ENCODE assay signal across 21 cellular contexts in genomic region chr6:31722173-31722572, GRCh38. TPM values are rescaled to one million over a fixed set of nuclear protein-coding genes. Genes with fewer than 3 reads are reported as not detected.
"Had no signal": no experiment of that assay in that cellular context is flagged by ENCODE, and none has a peak within 500 bp of the region (broad histone marks: within the 10 kb centered on the region; RNA-seq: fewer than 3 reads in every experiment).

No MANE protein-coding gene starts in this region.

- H3K4me2 ChIP-seq: hepatocyte had no signal

- H3K4me3 Mint-ChIP-seq: mesothelial cell of epicardium; natural killer cell treated with Interleukin-12 subunit alpha and Interleukin-12 subunit beta and Interleukin-15 and Interleukin-18, amount 100 ng/mL, for 72 hours had no signal

- H3K4me1 ChIP-seq: psoas muscle, right lobe of liver, uterus had no signal

- H3K27ac ChIP-seq: colonic mucosa, hepatocyte, neutrophil, psoas muscle, right lobe of liver, tibial artery, upper lobe of left lung, uterus had no signal

- H3K36me3 ChIP-seq: colonic mucosa, uterus had no signal

- H3K9me3 Mint-ChIP-seq: mesothelial cell of epicardium; natural killer cell treated with Interleukin-12 subunit alpha and Interleukin-12 subunit beta and Interleukin-15 and Interleukin-18, amount 100 ng/mL, for 72 hours had no signal

- ATAC-seq: natural killer cell treated with Interleukin-12 subunit alpha and Interleukin-12 subunit beta and Interleukin-15 and Interleukin-18, amount 100 ng/mL, for 72 hours; psoas muscle; right lobe of liver had no signal

- H3K4me3 ChIP-seq: colonic mucosa, hepatocyte, psoas muscle, right lobe of liver, tibial artery, upper lobe of left lung, uterus had no signal

- H2AFZ ChIP-seq: hepatocyte had no signal

- H3K9me3 ChIP-seq: colonic mucosa, neutrophil, psoas muscle, right lobe of liver, tibial artery, upper lobe of left lung, uterus had no signal

- H3K27me3 Mint-ChIP-seq: natural killer cell treated with Interleukin-12 subunit alpha and Interleukin-12 subunit beta and Interleukin-15 and Interleukin-18, amount 100 ng/mL, for 72 hours had no signal

- DNase-seq: colonic mucosa; dermis blood vessel endothelial cell; foreskin melanocyte; head of caudate nucleus; psoas muscle; retina; right lobe of liver; stimulated activated naive CD4-positive, alpha-beta T cell; tibial artery; upper lobe of left lung; uterus had no signal

- H3K27me3 ChIP-seq: colonic mucosa, hepatocyte, right lobe of liver, tibial artery, upper lobe of left lung, uterus had no signal

- H3K27ac Mint-ChIP-seq: mesothelial cell of epicardium; natural killer cell treated with Interleukin-12 subunit alpha and Interleukin-12 subunit beta and Interleukin-15 and Interleukin-18, amount 100 ng/mL, for 72 hours had no signal

RNA-seq across cellular contexts. Expression of gene LY6G6C, which starts 0.6 kb away (rescaled TPM):
- total RNA-seq: cerebellum; dermis blood vessel endothelial cell; epithelial cell of proximal tubule; hepatocyte; kidney epithelial cell; liver; natural killer cell treated with Interleukin-12 subunit alpha and Interleukin-12 subunit beta and Interleukin-15 and Interleukin-18, amount 100 ng/mL, for 72 hours; osteoblast; psoas muscle; right lobe of liver had no signal
- polyA plus RNA-seq: liver, psoas muscle had no signal

RNA-seq across cellular contexts. Expression of gene MPIG6B, which starts 1.0 kb away (rescaled TPM):
- total RNA-seq: cerebellum, dermis blood vessel endothelial cell, epithelial cell of proximal tubule, hepatocyte, osteoblast, temporal lobe had no signal
- polyA plus RNA-seq: hepatocyte had no signal

RNA-seq across cellular contexts. Expression of gene LY6G6D, which starts 7.0 kb away (rescaled TPM):
- total RNA-seq: cerebellum; colonic mucosa; dermis blood vessel endothelial cell; epithelial cell of proximal tubule; hepatocyte; kidney epithelial cell; liver; natural killer cell treated with Interleukin-12 subunit alpha and Interleukin-12 subunit beta and Interleukin-15 and Interleukin-18, amount 100 ng/mL, for 72 hours; osteoblast; psoas muscle; right lobe of liver; upper lobe of left lung had no signal
- polyA plus RNA-seq: liver, psoas muscle had no signal
